Comparison of ENCODE assay signal across 2 cellular contexts in genomic region chr20:58600756-58601155, GRCh38.
TF ChIP-seq lines count a peak whose summit lies in the region.

No MANE protein-coding gene starts in this region.

TF ChIP-seq in liver, 16 proteins besides CTCF, POLR2A, EP300 and RAD21:
- TF ChIP-seq FOXA1 (IDR thresholded peaks at IDR 0.05): no peak
- TF ChIP-seq FOXA2 (IDR thresholded peaks at IDR 0.05): peak; percentile 40
- peak; percentile 35 for TF ChIP-seq MAX (IDR thresholded peaks at IDR 0.05)
- TF ChIP-seq EGR1 (IDR thresholded peaks at IDR 0.05; ENCODE audit: low read depth in 2 of 2): no peak
- TF ChIP-seq SP1 (IDR thresholded peaks at IDR 0.05): peak; percentile 95
- TF ChIP-seq JUND (IDR thresholded peaks at IDR 0.05): peak; percentile 35 to 60
- TF ChIP-seq NR2F2 (IDR thresholded peaks at IDR 0.05): no peak
- peak; percentile 52 to 76 for TF ChIP-seq RXRA (IDR thresholded peaks at IDR 0.05)
- no peak for TF ChIP-seq ZBTB33 (IDR thresholded peaks at IDR 0.05)
- no peak for TF ChIP-seq GABPA (IDR thresholded peaks at IDR 0.05 in 1 of 2, conservative IDR thresholded peaks at IDR 0.05 in 1 of 2)
- TF ChIP-seq TAF1 (conservative IDR thresholded peaks at IDR 0.05): no peak
- TF ChIP-seq YY1 (IDR thresholded peaks at IDR 0.05): peak; percentile 61
- TF ChIP-seq REST (IDR thresholded peaks at IDR 0.05): peak; percentile 62
- TF ChIP-seq HNF4A (conservative IDR thresholded peaks at IDR 0.05): peak; percentile 92 to 93
- no peak for TF ChIP-seq ATF3 (IDR thresholded peaks at IDR 0.05)
- TF ChIP-seq HNF4G (IDR thresholded peaks at IDR 0.05): peak; percentile 75

TF ChIP-seq in HepG2, 621 proteins besides CTCF, POLR2A, EP300 and RAD21:
- no peak for TF ChIP-seq TCF7 (IDR thresholded peaks at IDR 0.05; ENCODE audit: low read depth)
